1 cellular context compared by ENCODE assay signal in the genomic region with DNA sequence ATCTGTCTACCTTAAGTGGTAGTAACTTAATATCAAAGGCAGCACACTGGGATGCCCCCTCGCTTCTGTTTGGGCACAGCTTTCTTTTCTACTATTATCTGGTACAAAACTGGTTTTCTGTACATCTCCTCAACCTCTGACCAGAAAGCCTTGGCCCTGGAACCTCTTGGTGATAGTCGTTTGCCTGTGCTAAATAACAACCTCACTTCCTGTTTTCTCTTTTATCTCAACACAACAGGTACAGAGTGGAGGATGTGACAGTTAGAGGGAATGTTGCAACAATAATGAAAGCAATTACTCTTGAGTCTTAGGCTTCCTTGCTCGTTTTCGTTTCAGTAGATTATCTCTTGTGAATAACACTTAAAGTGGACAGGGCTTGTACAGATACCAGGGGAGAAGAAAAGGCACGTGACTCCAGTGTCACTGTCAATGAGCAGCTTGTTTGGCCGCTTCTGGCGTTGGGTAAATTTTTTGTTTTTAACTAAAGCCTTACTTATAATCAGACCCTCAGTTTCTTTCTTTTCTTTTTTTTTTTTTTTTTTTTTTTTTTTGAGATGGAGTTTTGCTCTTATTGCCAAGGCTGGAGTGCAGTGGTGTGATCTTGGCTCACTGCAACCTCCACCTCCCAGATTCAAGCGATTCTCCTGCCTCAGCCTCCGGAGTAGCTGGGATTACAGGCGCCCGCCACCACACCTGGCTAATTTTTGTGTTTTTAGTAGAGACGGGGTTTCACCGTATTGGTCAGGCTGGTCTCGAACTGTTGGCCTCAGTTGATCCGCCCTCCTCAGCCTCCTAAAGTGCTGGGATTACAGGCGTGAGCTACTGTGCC.
TF ChIP-seq lines count a peak whose summit lies in the region.
"Not testable (repeated sequence)": the region's sequence is repeated elsewhere in the genome, so short reads cannot be mapped to it uniquely, and the experiment has no call there.

No MANE protein-coding gene starts in this region.

TF ChIP-seq in K562, 482 proteins besides CTCF, POLR2A, EP300 and RAD21 (continued from another document and continues in another):
- TF ChIP-seq, protein P1, sequence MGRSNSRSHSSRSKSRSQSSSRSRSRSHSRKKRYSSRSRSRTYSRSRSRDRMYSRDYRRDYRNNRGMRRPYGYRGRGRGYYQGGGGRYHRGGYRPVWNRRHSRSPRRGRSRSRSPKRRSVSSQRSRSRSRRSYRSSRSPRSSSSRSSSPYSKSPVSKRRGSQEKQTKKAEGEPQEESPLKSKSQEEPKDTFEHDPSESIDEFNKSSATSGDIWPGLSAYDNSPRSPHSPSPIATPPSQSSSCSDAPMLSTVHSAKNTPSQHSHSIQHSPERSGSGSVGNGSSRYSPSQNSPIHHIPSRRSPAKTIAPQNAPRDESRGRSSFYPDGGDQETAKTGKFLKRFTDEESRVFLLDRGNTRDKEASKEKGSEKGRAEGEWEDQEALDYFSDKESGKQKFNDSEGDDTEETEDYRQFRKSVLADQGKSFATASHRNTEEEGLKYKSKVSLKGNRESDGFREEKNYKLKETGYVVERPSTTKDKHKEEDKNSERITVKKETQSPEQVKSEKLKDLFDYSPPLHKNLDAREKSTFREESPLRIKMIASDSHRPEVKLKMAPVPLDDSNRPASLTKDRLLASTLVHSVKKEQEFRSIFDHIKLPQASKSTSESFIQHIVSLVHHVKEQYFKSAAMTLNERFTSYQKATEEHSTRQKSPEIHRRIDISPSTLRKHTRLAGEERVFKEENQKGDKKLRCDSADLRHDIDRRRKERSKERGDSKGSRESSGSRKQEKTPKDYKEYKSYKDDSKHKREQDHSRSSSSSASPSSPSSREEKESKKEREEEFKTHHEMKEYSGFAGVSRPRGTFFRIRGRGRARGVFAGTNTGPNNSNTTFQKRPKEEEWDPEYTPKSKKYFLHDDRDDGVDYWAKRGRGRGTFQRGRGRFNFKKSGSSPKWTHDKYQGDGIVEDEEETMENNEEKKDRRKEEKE (IDR thresholded peaks at IDR 0.05; ENCODE audit: borderline replicate concordance in 1 of 2, control insufficient read depth in 1 of 2, low read depth in 2 of 2, low read length in 1 of 2): peak in 1 of 2 experiments; percentile 88; a peak in 2 of 4 replicates
- TF ChIP-seq ZNF24 (IDR thresholded peaks at IDR 0.05) (peak; percentile 60; the same call in 1 of the 2 replicates), ATF1 (tag; IDR thresholded peaks at IDR 0.05) (peak; percentile 68), BRD9 (IDR thresholded peaks at IDR 0.05; ENCODE audit: low read depth, partially characterized antibody) (peak; percentile 87), HDAC2 (IDR thresholded peaks at IDR 0.05) (peak; percentile 89), POLR2H (tag; IDR thresholded peaks at IDR 0.05; ENCODE audit: low read depth) (peak; percentile 70), ETV5 (CRISPR knock-in tag; IDR thresholded peaks at IDR 0.05; ENCODE audit: low read depth) (peak; percentile 99), ZEB2 (IDR thresholded peaks at IDR 0.05) (peak; percentile 92), HCFC1 (IDR thresholded peaks at IDR 0.05; ENCODE audit: low read depth, low read length) (0 out of 2 replicates have a peak, but pooled peaks have one; percentile 24), GTF2E2 (tag; IDR thresholded peaks at IDR 0.05) (0 out of 2 replicates have a peak, but pooled peaks have one; percentile 16), GATAD2B (IDR thresholded peaks at IDR 0.05; ENCODE audit: borderline replicate concordance) (peak; percentile 42; the same call in 1 of the 2 replicates), ZNF197 (CRISPR knock-in tag; IDR thresholded peaks at IDR 0.05; ENCODE audit: low read depth) (0 out of 2 replicates have a peak, but pooled peaks have one; percentile 47), STAT5A (IDR thresholded peaks at IDR 0.05; ENCODE audit: borderline replicate concordance, low read length) (peak; percentile 93), RCOR1 (IDR thresholded peaks at IDR 0.05; ENCODE audit: borderline replicate concordance in 1 of 2, low read depth in 2 of 2, low read length in 2 of 2) (peak; percentile 37 to 82; a peak in 3 of 4 replicates), RAD51 (IDR thresholded peaks at IDR 0.05; ENCODE audit: borderline replicate concordance, low read depth) (peak; percentile 93), DPF2 (IDR thresholded peaks at IDR 0.05) (peak; percentile 97), FOXJ2 (tag; IDR thresholded peaks at IDR 0.05) (0 out of 2 replicates have a peak, but pooled peaks have one; percentile 41), MEIS2 (IDR thresholded peaks at IDR 0.05; ENCODE audit: partially characterized antibody) (peak; percentile 92), CEBPG (CRISPR knock-in tag; IDR thresholded peaks at IDR 0.05) (peak; percentile 99), CEBPG (tag; conservative IDR thresholded peaks at IDR 0.05 in 1 of 2, IDR thresholded peaks at IDR 0.05 in 1 of 2) (peak; percentile 75 to 98), ESRRA (IDR thresholded peaks at IDR 0.05; ENCODE audit: borderline replicate concordance, low read depth) (peak; percentile 60; the same call in 1 of the 2 replicates), ETV6 (IDR thresholded peaks at IDR 0.05; ENCODE audit: borderline replicate concordance in 1 of 2, low read depth in 2 of 2, low read length in 1 of 2) (peak; percentile 25 to 82; a peak in 2 of 4 replicates)
- not testable (repeated sequence) for TF ChIP-seq ATF1 (CRISPR knock-in tag; IDR thresholded peaks at IDR 0.05); ETV6 (CRISPR knock-in tag; IDR thresholded peaks at IDR 0.05; ENCODE audit: borderline replicate concordance)
- TF ChIP-seq, protein P2, sequence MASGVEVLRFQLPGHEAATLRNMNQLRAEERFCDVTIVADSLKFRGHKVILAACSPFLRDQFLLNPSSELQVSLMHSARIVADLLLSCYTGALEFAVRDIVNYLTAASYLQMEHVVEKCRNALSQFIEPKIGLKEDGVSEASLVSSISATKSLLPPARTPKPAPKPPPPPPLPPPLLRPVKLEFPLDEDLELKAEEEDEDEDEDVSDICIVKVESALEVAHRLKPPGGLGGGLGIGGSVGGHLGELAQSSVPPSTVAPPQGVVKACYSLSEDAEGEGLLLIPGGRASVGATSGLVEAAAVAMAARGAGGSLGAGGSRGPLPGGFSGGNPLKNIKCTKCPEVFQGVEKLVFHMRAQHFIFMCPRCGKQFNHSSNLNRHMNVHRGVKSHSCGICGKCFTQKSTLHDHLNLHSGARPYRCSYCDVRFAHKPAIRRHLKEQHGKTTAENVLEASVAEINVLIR (CRISPR knock-in tag; IDR thresholded peaks at IDR 0.05): peak; percentile 18; the same call in 1 of the 2 replicates
- TF ChIP-seq, protein P3, sequence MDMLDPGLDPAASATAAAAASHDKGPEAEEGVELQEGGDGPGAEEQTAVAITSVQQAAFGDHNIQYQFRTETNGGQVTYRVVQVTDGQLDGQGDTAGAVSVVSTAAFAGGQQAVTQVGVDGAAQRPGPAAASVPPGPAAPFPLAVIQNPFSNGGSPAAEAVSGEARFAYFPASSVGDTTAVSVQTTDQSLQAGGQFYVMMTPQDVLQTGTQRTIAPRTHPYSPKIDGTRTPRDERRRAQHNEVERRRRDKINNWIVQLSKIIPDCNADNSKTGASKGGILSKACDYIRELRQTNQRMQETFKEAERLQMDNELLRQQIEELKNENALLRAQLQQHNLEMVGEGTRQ (CRISPR knock-in tag; IDR thresholded peaks at IDR 0.05): peak; percentile 90
- TF ChIP-seq, protein P4, sequence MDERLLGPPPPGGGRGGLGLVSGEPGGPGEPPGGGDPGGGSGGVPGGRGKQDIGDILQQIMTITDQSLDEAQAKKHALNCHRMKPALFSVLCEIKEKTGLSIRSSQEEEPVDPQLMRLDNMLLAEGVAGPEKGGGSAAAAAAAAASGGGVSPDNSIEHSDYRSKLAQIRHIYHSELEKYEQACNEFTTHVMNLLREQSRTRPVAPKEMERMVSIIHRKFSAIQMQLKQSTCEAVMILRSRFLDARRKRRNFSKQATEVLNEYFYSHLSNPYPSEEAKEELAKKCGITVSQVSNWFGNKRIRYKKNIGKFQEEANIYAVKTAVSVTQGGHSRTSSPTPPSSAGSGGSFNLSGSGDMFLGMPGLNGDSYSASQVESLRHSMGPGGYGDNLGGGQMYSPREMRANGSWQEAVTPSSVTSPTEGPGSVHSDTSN (CRISPR knock-in tag; IDR thresholded peaks at IDR 0.05; ENCODE audit: low read depth): not testable (repeated sequence)
- TF ChIP-seq, protein P4 (tag; conservative IDR thresholded peaks at IDR 0.05; ENCODE audit: low read depth): peak; percentile 65
- TF ChIP-seq, protein P5, sequence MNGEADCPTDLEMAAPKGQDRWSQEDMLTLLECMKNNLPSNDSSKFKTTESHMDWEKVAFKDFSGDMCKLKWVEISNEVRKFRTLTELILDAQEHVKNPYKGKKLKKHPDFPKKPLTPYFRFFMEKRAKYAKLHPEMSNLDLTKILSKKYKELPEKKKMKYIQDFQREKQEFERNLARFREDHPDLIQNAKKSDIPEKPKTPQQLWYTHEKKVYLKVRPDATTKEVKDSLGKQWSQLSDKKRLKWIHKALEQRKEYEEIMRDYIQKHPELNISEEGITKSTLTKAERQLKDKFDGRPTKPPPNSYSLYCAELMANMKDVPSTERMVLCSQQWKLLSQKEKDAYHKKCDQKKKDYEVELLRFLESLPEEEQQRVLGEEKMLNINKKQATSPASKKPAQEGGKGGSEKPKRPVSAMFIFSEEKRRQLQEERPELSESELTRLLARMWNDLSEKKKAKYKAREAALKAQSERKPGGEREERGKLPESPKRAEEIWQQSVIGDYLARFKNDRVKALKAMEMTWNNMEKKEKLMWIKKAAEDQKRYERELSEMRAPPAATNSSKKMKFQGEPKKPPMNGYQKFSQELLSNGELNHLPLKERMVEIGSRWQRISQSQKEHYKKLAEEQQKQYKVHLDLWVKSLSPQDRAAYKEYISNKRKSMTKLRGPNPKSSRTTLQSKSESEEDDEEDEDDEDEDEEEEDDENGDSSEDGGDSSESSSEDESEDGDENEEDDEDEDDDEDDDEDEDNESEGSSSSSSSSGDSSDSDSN (IDR thresholded peaks at IDR 0.05; ENCODE audit: borderline replicate concordance in 1 of 2, low read depth in 2 of 2, low read length in 2 of 2): peak in 1 of 2 experiments; percentile 49; a peak in 1 of 4 replicates
- TF ChIP-seq, protein P6, sequence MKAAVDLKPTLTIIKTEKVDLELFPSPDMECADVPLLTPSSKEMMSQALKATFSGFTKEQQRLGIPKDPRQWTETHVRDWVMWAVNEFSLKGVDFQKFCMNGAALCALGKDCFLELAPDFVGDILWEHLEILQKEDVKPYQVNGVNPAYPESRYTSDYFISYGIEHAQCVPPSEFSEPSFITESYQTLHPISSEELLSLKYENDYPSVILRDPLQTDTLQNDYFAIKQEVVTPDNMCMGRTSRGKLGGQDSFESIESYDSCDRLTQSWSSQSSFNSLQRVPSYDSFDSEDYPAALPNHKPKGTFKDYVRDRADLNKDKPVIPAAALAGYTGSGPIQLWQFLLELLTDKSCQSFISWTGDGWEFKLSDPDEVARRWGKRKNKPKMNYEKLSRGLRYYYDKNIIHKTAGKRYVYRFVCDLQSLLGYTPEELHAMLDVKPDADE (conservative IDR thresholded peaks at IDR 0.05; ENCODE audit: control insufficient read depth, low read depth, low read length): peak; percentile 82; the same call in 1 of the 2 replicates
- TF ChIP-seq, protein P7, sequence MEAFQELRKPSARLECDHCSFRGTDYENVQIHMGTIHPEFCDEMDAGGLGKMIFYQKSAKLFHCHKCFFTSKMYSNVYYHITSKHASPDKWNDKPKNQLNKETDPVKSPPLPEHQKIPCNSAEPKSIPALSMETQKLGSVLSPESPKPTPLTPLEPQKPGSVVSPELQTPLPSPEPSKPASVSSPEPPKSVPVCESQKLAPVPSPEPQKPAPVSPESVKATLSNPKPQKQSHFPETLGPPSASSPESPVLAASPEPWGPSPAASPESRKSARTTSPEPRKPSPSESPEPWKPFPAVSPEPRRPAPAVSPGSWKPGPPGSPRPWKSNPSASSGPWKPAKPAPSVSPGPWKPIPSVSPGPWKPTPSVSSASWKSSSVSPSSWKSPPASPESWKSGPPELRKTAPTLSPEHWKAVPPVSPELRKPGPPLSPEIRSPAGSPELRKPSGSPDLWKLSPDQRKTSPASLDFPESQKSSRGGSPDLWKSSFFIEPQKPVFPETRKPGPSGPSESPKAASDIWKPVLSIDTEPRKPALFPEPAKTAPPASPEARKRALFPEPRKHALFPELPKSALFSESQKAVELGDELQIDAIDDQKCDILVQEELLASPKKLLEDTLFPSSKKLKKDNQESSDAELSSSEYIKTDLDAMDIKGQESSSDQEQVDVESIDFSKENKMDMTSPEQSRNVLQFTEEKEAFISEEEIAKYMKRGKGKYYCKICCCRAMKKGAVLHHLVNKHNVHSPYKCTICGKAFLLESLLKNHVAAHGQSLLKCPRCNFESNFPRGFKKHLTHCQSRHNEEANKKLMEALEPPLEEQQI (IDR thresholded peaks at IDR 0.05): peak; percentile 86; the same call in 1 of the 2 replicates
- TF ChIP-seq, protein P8, sequence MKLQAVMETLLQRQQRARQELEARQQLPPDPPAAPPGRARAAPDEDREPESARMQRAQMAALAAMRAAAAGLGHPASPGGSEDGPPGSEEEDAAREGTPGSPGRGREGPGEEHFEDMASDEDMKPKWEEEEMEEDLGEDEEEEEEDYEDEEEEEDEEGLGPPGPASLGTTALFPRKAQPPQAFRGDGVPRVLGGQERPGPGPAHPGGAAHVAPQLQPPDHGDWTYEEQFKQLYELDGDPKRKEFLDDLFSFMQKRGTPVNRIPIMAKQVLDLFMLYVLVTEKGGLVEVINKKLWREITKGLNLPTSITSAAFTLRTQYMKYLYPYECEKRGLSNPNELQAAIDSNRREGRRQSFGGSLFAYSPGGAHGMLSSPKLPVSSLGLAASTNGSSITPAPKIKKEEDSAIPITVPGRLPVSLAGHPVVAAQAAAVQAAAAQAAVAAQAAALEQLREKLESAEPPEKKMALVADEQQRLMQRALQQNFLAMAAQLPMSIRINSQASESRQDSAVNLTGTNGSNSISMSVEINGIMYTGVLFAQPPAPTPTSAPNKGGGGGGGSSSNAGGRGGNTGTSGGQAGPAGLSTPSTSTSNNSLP (IDR thresholded peaks at IDR 0.05; ENCODE audit: borderline replicate concordance, low read depth, low read length): peak; percentile 61; the same call in 1 of the 2 replicates
- TF ChIP-seq, protein P9, sequence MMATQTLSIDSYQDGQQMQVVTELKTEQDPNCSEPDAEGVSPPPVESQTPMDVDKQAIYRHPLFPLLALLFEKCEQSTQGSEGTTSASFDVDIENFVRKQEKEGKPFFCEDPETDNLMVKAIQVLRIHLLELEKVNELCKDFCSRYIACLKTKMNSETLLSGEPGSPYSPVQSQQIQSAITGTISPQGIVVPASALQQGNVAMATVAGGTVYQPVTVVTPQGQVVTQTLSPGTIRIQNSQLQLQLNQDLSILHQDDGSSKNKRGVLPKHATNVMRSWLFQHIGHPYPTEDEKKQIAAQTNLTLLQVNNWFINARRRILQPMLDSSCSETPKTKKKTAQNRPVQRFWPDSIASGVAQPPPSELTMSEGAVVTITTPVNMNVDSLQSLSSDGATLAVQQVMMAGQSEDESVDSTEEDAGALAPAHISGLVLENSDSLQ (IDR thresholded peaks at IDR 0.05): peak; percentile 82
